13 cellular contexts compared by ENCODE assay signal in genomic region chr17:27566673-27567562, GRCh38.
DNase-seq lines count a peak whose midpoint lies in the region; ATAC-seq and TF ChIP-seq lines count a peak whose summit lies in the region.
"Had no signal": no experiment of that assay in that cellular context is flagged by ENCODE, and none has a peak within 500 bp of the region (broad histone marks: within the 10 kb centered on the region; RNA-seq: fewer than 3 reads in every experiment).

No MANE protein-coding gene starts in this region.

- no peak overlapping the region for H3K4ac ChIP-seq in H9 (ENCODE audit: low read depth, low read length)

- no peak overlapping the region for H2BK15ac ChIP-seq in H9 (ENCODE audit: low read depth, low read length)

- H2AFZ ChIP-seq in H9 (ENCODE audit: low read length) = no peak overlapping the region

- peak overlapping the region; percentile 41; the same call in 1 of the 2 replicates for H3K14ac ChIP-seq in H9 (ENCODE audit: insufficient read depth, low read length)

- peaks cover 3% of the 10 kb centered on the region for H3K36me3 Mint-ChIP-seq in CD8-positive, alpha-beta T cell
- H3K36me3 Mint-ChIP-seq in H9 (ENCODE audit: insufficient read depth in 1 of 3, low read depth in 3 of 3) = peaks cover 0 to 6% (median 0%) of the 10 kb centered on the region in 3 experiments; a peak in 2 of 7 replicates
- H3K36me3 Mint-ChIP-seq in osteocyte (ENCODE audit: unreplicated experiment) = peaks cover 2% of the 10 kb centered on the region

- H2BK5ac ChIP-seq in H9 (ENCODE audit: insufficient read length, low read length) = no peak overlapping the region

- H3K27ac Mint-ChIP-seq in CD8-positive, alpha-beta T cell = peak overlapping the region; percentile 41
- H3K27ac Mint-ChIP-seq in H9 = peak overlapping the region in 2 of 3 experiments; percentile 31 to 53; a peak in 1 of 7 replicates
- peak overlapping the region; percentile 3 for H3K27ac Mint-ChIP-seq in osteocyte (ENCODE audit: unreplicated experiment)

- no peaks in the 10 kb centered on the region for H3K27me3 ChIP-seq in CD8-positive, alpha-beta T cell (ENCODE audit: insufficient read depth, low read length)
- H3K27me3 ChIP-seq in H9 (ENCODE audit: insufficient read depth, low read length) = no peaks in the 10 kb centered on the region
- H3K27me3 ChIP-seq in foreskin keratinocyte = no peaks in the 10 kb centered on the region
- H3K27me3 ChIP-seq: esophagus muscularis mucosa had no signal

- no peaks in the 10 kb centered on the region for H3K79me2 ChIP-seq in H9 (ENCODE audit: insufficient read depth, low read length)

- no peak overlapping the region for H3K4me3 Mint-ChIP-seq in CD8-positive, alpha-beta T cell
- H3K4me3 Mint-ChIP-seq in H9 = no peak overlapping the region
- no peak overlapping the region for H3K4me3 Mint-ChIP-seq in osteocyte (ENCODE audit: unreplicated experiment)

- H3K4me1 ChIP-seq in CD8-positive, alpha-beta T cell (ENCODE audit: insufficient read depth, low read length) = peaks cover 4% of the 10 kb centered on the region
- H3K4me1 ChIP-seq in H9 (ENCODE audit: insufficient read depth, low read length) = no peaks in the 10 kb centered on the region; the same call in 1 of the 2 replicates
- no peaks in the 10 kb centered on the region for H3K4me1 ChIP-seq in foreskin keratinocyte

- H2AK5ac ChIP-seq in H9 (ENCODE audit: insufficient read length, low read length) = no peak overlapping the region

- WGBS in H9 (ENCODE audit: extremely low coverage, insufficient read length, low lambda C conversion rate) = no CpG with 5 or more reads among the region's 14 CpGs

- no peaks in the 10 kb centered on the region for H3K23me2 ChIP-seq in H9 (ENCODE audit: insufficient read length, low read depth, low read length, poor library complexity, severe bottlenecking)

- CTCF ChIA-PET in CD8-positive, alpha-beta T cell (lab: Charles Lee) = interaction anchor here (0.7 to 2.1 kb wide), 2 partner anchors 33 to 35 kb away, joined by 3 to 5 read pairs; no protein-coding TSS in a partner anchor

- intact Hi-C loops in CD8-positive, alpha-beta T cell (cut with DNase I, micrococcal nuclease) = no loop called here
- intact Hi-C loops in head of caudate nucleus (cut with DNase I) = no loop called here

- TF ChIP-seq CTCF in CD8-positive, alpha-beta T cell (IDR thresholded peaks at IDR 0.05) = no peak
- no peak for TF ChIP-seq CTCF in H9 (conservative IDR thresholded peaks at IDR 0.05)
- TF ChIP-seq CTCF in choroid plexus epithelial cell (conservative IDR thresholded peaks at IDR 0.05; ENCODE audit: low read depth, low read length) = no peak
- no peak for TF ChIP-seq CTCF in osteocyte (IDR thresholded peaks at IDR 0.05)
- no peak for TF ChIP-seq CTCF in foreskin keratinocyte (conservative IDR thresholded peaks at IDR 0.05)

- peaks cover 22% of the 10 kb centered on the region for H3K4me1 Mint-ChIP-seq in CD8-positive, alpha-beta T cell (ENCODE audit: low read depth)
- H3K4me1 Mint-ChIP-seq in H9 = peaks cover 18 to 24% of the 10 kb centered on the region in 2 experiments
- peaks cover 35% of the 10 kb centered on the region for H3K4me1 Mint-ChIP-seq in osteocyte (ENCODE audit: unreplicated experiment)

- DNase-seq in CD8-positive, alpha-beta T cell = no peak
- no peak for DNase-seq in H9
- DNase-seq in choroid plexus epithelial cell (ENCODE audit: low read depth) = peak; percentile 63
- DNase-seq in osteocyte (ENCODE audit: extremely low spot score, unreplicated experiment) = no peak
- DNase-seq in head of caudate nucleus = no peak
- no peak for DNase-seq in foreskin keratinocyte
- DNase-seq in NCI-H446 treated with DMSO at 0.1 percent for 48 hours (lab: John Stamatoyannopoulos, UW) = no peak
- DNase-seq: activated CD4-positive, CD25-positive, alpha-beta regulatory T cell treated with anti-CD3 and anti-CD28 coated beads, Interleukin-2, amount 50 U/mL, for 72 hours; activated gamma-delta T cell; cerebellar nuclear complex; NCI-H1694 treated with DMSO at 0.1 percent for 48 hours had no signal

- no peak overlapping the region for H3K23ac ChIP-seq in H9 (ENCODE audit: insufficient read length, low read depth, low read length)

- H3K9me3 Mint-ChIP-seq in CD8-positive, alpha-beta T cell = no peaks in the 10 kb centered on the region
- H3K9me3 Mint-ChIP-seq in H9 = no peaks in the 10 kb centered on the region
- H3K9me3 Mint-ChIP-seq in osteocyte (ENCODE audit: unreplicated experiment) = no peaks in the 10 kb centered on the region

- H3K4me3 ChIP-seq in CD8-positive, alpha-beta T cell (ENCODE audit: low read depth, low read length) = no peak overlapping the region
- no peak overlapping the region for H3K4me3 ChIP-seq in choroid plexus epithelial cell (ENCODE audit: low read depth, low read length)
- H3K4me3 ChIP-seq: esophagus muscularis mucosa, thoracic aorta had no signal

- no peak overlapping the region for H2BK120ac ChIP-seq in H9 (ENCODE audit: low read depth, low read length, poor library complexity, severe bottlenecking)

- H3K9ac ChIP-seq in H9 (ENCODE audit: extremely low read depth, insufficient read length, low read length) = no peak overlapping the region

- H3K79me1 ChIP-seq in H9 (ENCODE audit: insufficient read depth, low read depth, low read length, poor library complexity, severe bottlenecking) = no peaks in the 10 kb centered on the region

- H4K20me1 ChIP-seq in H9 (ENCODE audit: control insufficient read depth, insufficient read depth, insufficient read length) = no peaks in the 10 kb centered on the region

- H3K27ac ChIP-seq in CD8-positive, alpha-beta T cell (ENCODE audit: low read depth, low read length) = no peak overlapping the region
- H3K27ac ChIP-seq in H9 (ENCODE audit: insufficient read length, low read depth, low read length) (no peak overlapping the region), foreskin keratinocyte (no peak overlapping the region)
- H3K27ac ChIP-seq: thoracic aorta had no signal

- H3K36me3 ChIP-seq in CD8-positive, alpha-beta T cell (ENCODE audit: insufficient read depth, low read length) = no peaks in the 10 kb centered on the region
- H3K36me3 ChIP-seq: esophagus muscularis mucosa, thoracic aorta had no signal

- H3K9me3 ChIP-seq in CD8-positive, alpha-beta T cell (ENCODE audit: low read length) = no peaks in the 10 kb centered on the region
- H3K9me3 ChIP-seq in H9 (ENCODE audit: control insufficient read depth, low read depth, low read length) = no peaks in the 10 kb centered on the region
- H3K9me3 ChIP-seq: esophagus muscularis mucosa, thoracic aorta had no signal

- no peak overlapping the region for H4K8ac ChIP-seq in H9 (replicated peaks; ENCODE audit: insufficient read length, low read depth, low read length)

- no peak overlapping the region for H3K18ac ChIP-seq in H9 (ENCODE audit: insufficient read length, low read depth, low read length)

- ATAC-seq in CD8-positive, alpha-beta T cell = no peak
- ATAC-seq in foreskin keratinocyte = no peak

- no peak overlapping the region for H3T11ph ChIP-seq in H9 (ENCODE audit: low read length)

- H3K4me2 ChIP-seq in H9 (ENCODE audit: insufficient read depth, insufficient read length, low read length) = no peak overlapping the region

- H3K56ac ChIP-seq in H9 (ENCODE audit: insufficient read length, low read depth, low read length) = no peak overlapping the region

- H4K91ac ChIP-seq in H9 (ENCODE audit: insufficient read length, low read depth, low read length) = no peak overlapping the region

- H2BK12ac ChIP-seq in H9 (ENCODE audit: insufficient read length, low read depth, low read length) = no peak overlapping the region

- no peak overlapping the region for H4K5ac ChIP-seq in H9 (ENCODE audit: insufficient read length, low read depth, low read length)

- POLR2A ChIA-PET in CD8-positive, alpha-beta T cell (lab: Charles Lee) = no interaction called here

- no peaks in the 10 kb centered on the region for H3K27me3 Mint-ChIP-seq in CD8-positive, alpha-beta T cell (ENCODE audit: low read depth)
- H3K27me3 Mint-ChIP-seq in H9 (ENCODE audit: low read depth) (no peaks in the 10 kb centered on the region), osteocyte (ENCODE audit: unreplicated experiment) (no peaks in the 10 kb centered on the region)

- no peak overlapping the region for H2BK20ac ChIP-seq in H9 (ENCODE audit: low read depth, low read length, poor library complexity, severe bottlenecking)
